Comparison of ENCODE assay signal across 1 cellular context in genomic region chr6:3751019-3751729, GRCh38.
TF ChIP-seq lines count a peak whose summit lies in the region.

PXDC1 (minus strand) TSS chr6:3751713; CDS start chr6:3751531, 182 bp downstream.

TF ChIP-seq in H1, 55 proteins besides CTCF, POLR2A, EP300 and RAD21 (continued from another document):
- TF ChIP-seq SUZ12 (IDR thresholded peaks at IDR 0.05; ENCODE audit: low read length) = peak; percentile 83
TF ChIP-seq in H1: peak in this region for 7.
